In genomic region chr9:126025973-126026372, GRCh38 we compare ENCODE assay signal across 18 cellular contexts.
DNase-seq lines count a peak whose midpoint lies in the region; ATAC-seq and TF ChIP-seq lines count a peak whose summit lies in the region.
"Had no signal": no experiment of that assay in that cellular context is flagged by ENCODE, and none has a peak within 500 bp of the region (broad histone marks: within the 10 kb centered on the region; RNA-seq: fewer than 3 reads in every experiment).

No MANE protein-coding gene starts in this region.

- DNase-seq in cardiac septum (ENCODE audit: low spot score) (peak; percentile 58), left cardiac atrium (no peak), chondrocyte (ENCODE audit: low spot score) (peak; percentile 13), osteoblast (ENCODE audit: insufficient read length, low spot score, missing footprints) (no peak), left colon (no peak), NCI-H1436 (lab: John Stamatoyannopoulos, UW) (no peak), NCI-H748 treated with DMSO at 0.1 percent for 48 hours (lab: John Stamatoyannopoulos, UW) (no peak)
- DNase-seq: 8988T; Calu3; CD8-positive, alpha-beta T cell; DMS79 treated with DMSO at 0.1 percent for 48 hours; GF-D8; H7 had no signal

- no peaks in the 10 kb centered on the region for H3K36me3 Mint-ChIP-seq in chondrocyte (ENCODE audit: low read depth)
- H3K36me3 Mint-ChIP-seq: CD8-positive, alpha-beta T cell had no signal

- H3K4me2 ChIP-seq in osteoblast (ENCODE audit: insufficient read depth, low read length): peak overlapping the region; percentile 18
- H3K4me2 ChIP-seq: BLaER1 treated with 17β-estradiol and CSF1 and Interleukin-3, amounts not matched to agents 10 nM and 100 nM; GM23338 had no signal

- no peak overlapping the region for H3K27ac Mint-ChIP-seq in chondrocyte (ENCODE audit: unreplicated experiment)
- H3K27ac Mint-ChIP-seq: B cell; CD8-positive, alpha-beta T cell; GM23338 had no signal

- H3K4me3 Mint-ChIP-seq in chondrocyte (ENCODE audit: unreplicated experiment): no peak overlapping the region
- H3K4me3 Mint-ChIP-seq: B cell; CD8-positive, alpha-beta T cell; GM23338 had no signal

- POLR2A ChIA-PET in HEK293 (lab: Yijun Ruan, JAX): no interaction called here

- no peak for ATAC-seq in left cardiac atrium
- no peak for ATAC-seq in left colon
- ATAC-seq: CD8-positive, alpha-beta T cell; GM23338; HCT116 had no signal

- no peaks in the 10 kb centered on the region for H3K79me2 ChIP-seq in osteoblast (ENCODE audit: insufficient read depth, low read length)

- CTCF ChIA-PET in HEK293 (lab: Yijun Ruan, JAX): no interaction called here

- H3K36me3 ChIP-seq in HEK293 (ENCODE audit: control insufficient read depth in 2 of 2, insufficient read depth in 1 of 2, low read length in 2 of 2) (no peaks in the 10 kb centered on the region), osteoblast (ENCODE audit: insufficient read depth, low read length) (no peaks in the 10 kb centered on the region)
- H3K36me3 ChIP-seq: BLaER1 treated with 17β-estradiol and CSF1 and Interleukin-3, amounts not matched to agents 10 nM and 100 nM had no signal

- H3K9me3 ChIP-seq in HEK293 (ENCODE audit: control insufficient read depth, insufficient read depth, low read depth, low read length) (no peaks in the 10 kb centered on the region), osteoblast (ENCODE audit: low read depth, low read length) (no peaks in the 10 kb centered on the region)

- intact Hi-C loops in cardiac septum (cut with DNase I) (no loop called here), left cardiac atrium (cut with DNase I) (no loop called here), left colon (cut with DNase I, micrococcal nuclease) (no loop called here)

- TF ChIP-seq CTCF in HEK293 (tag by site-specific recombination; IDR thresholded peaks at IDR 0.05) (no peak), chondrocyte (IDR thresholded peaks at IDR 0.05) (no peak), osteoblast (IDR thresholded peaks at IDR 0.05; ENCODE audit: extremely low read depth, low read depth, low read length) (no peak)

- no peak overlapping the region for H2AFZ ChIP-seq in osteoblast (ENCODE audit: low read length)
- H2AFZ ChIP-seq: GM23338 had no signal

- peaks cover 10% of the 10 kb centered on the region for H3K27me3 ChIP-seq in osteoblast (ENCODE audit: insufficient read depth, low read length)
- H3K27me3 ChIP-seq: BLaER1 treated with 17β-estradiol and CSF1 and Interleukin-3, amounts not matched to agents 10 nM and 100 nM had no signal

- H3K4me3 ChIP-seq in HEK293 (ENCODE audit: low read depth, low read length): no peak overlapping the region
- no peak overlapping the region for H3K4me3 ChIP-seq in osteoblast (ENCODE audit: insufficient read depth, low read length)
- H3K4me3 ChIP-seq: BLaER1 treated with 17β-estradiol and CSF1 and Interleukin-3, amounts not matched to agents 10 nM and 100 nM; GM23338 had no signal

- no peak overlapping the region for H3K27ac ChIP-seq in HEK293 (ENCODE audit: extremely low read depth, low read depth, low read length)
- H3K27ac ChIP-seq in osteoblast (ENCODE audit: low read depth, low read length): no peak overlapping the region
- H3K27ac ChIP-seq: BLaER1 treated with 17β-estradiol and CSF1 and Interleukin-3, amounts not matched to agents 10 nM and 100 nM had no signal

- no peaks in the 10 kb centered on the region for H4K20me1 ChIP-seq in osteoblast (ENCODE audit: insufficient read depth, low read length)
- H4K20me1 ChIP-seq: BLaER1 treated with 17β-estradiol and CSF1 and Interleukin-3, amounts not matched to agents 10 nM and 100 nM had no signal

- no peaks in the 10 kb centered on the region for H3K4me1 Mint-ChIP-seq in chondrocyte (ENCODE audit: low read depth)
- H3K4me1 Mint-ChIP-seq: B cell, GM23338 had no signal

- no peaks in the 10 kb centered on the region for H3K4me1 ChIP-seq in HEK293 (ENCODE audit: control insufficient read depth, insufficient read depth, low read length)
- no peaks in the 10 kb centered on the region for H3K4me1 ChIP-seq in osteoblast (ENCODE audit: insufficient read depth, low read length)

- no peaks in the 10 kb centered on the region for H3K9me3 Mint-ChIP-seq in chondrocyte (ENCODE audit: low read depth)
- H3K9me3 Mint-ChIP-seq: CD8-positive, alpha-beta T cell had no signal

- peaks cover 33% of the 10 kb centered on the region for H3K27me3 Mint-ChIP-seq in chondrocyte (ENCODE audit: low read depth)

TF ChIP-seq in HEK293, 187 proteins besides CTCF, POLR2A, EP300 and RAD21:
- 0 out of 2 replicates have a peak, but pooled peaks have one; percentile 32 for TF ChIP-seq ZNF768 (tag by site-specific recombination; IDR thresholded peaks at IDR 0.05)
- TF ChIP-seq ZNF426 (tag by site-specific recombination; IDR thresholded peaks at IDR 0.05): no peak
TF ChIP-seq in HEK293: peak in this region for 1.

Comparison
In these comparisons a context has a peak if more than half of its experiments do, and no peak if none do; other contexts are left out.
1. DNase-seq: peak in cardiac septum (single experiment) and chondrocyte (single experiment); none in left cardiac atrium (single experiment), osteoblast (single experiment), left colon (0 of 2), NCI-H1436 (single experiment) and NCI-H748 treated with DMSO at 0.1 percent for 48 hours (single experiment).